ENCODE assay signal across 26 cellular contexts in genomic region chr4:41646862-41647261, GRCh38.
"Had no signal": no experiment of that assay in that cellular context is flagged by ENCODE, and none has a peak within 500 bp of the region (broad histone marks: within the 10 kb centered on the region; RNA-seq: fewer than 3 reads in every experiment).

No MANE protein-coding gene starts in this region.

- H3K36me3 Mint-ChIP-seq: immature natural killer cell, natural killer cell had no signal

- H3K4me1 Mint-ChIP-seq: immature natural killer cell, natural killer cell had no signal

- H3K27ac ChIP-seq: colonic mucosa, esophagus squamous epithelium, left ventricle myocardium inferior, lower lobe of right lung, ovary, psoas muscle, sigmoid colon, skin epidermis, tibial artery had no signal

- H3K4me1 ChIP-seq: psoas muscle had no signal

- H3K36me3 ChIP-seq: colonic mucosa, ovary had no signal

- H3K9me3 ChIP-seq: colonic mucosa, esophagus squamous epithelium, left ventricle myocardium inferior, lower lobe of right lung, ovary, psoas muscle, sigmoid colon, spleen, tibial artery, upper lobe of left lung had no signal

- DNase-seq: colonic mucosa; effector memory CD4-positive, alpha-beta T cell; erythroblast; esophagus squamous epithelium; hypothalamus; immature natural killer cell; islet precursor cell; kidney glomerular epithelial cell; left colon; left ventricle myocardium inferior; lower lobe of right lung; natural killer cell; occipital lobe; ovary; posterior cingulate gyrus; psoas muscle; right cardiac atrium; sigmoid colon; spleen; stimulated activated CD4-positive, alpha-beta T cell treated with anti-CD3 and anti-CD28 coated beads, Interleukin-4, amount 100 ng/mL, for 4 hours; stimulated activated naive CD4-positive, alpha-beta T cell; stimulated activated naive CD8-positive, alpha-beta T cell treated with anti-CD3 and anti-CD28 coated beads, Interleukin-15, amount 100 ng/mL, for 72 hours; tibial artery; upper lobe of left lung had no signal

- H3K4me3 Mint-ChIP-seq: dendritic cell treated with granulocyte-macrophage colony-stimulating factor and Interleukin-4, amounts not matched to agents 40 ng/mL and 50 ng/mL, for 4 days; immature natural killer cell; natural killer cell; stimulated activated naive CD8-positive, alpha-beta T cell treated with anti-CD3 and anti-CD28 coated beads, Interleukin-15, amount 100 ng/mL, for 72 hours had no signal

- H3K27ac Mint-ChIP-seq: dendritic cell treated with granulocyte-macrophage colony-stimulating factor and Interleukin-4, amounts not matched to agents 40 ng/mL and 50 ng/mL, for 4 days; immature natural killer cell; natural killer cell; stimulated activated naive CD8-positive, alpha-beta T cell treated with anti-CD3 and anti-CD28 coated beads, Interleukin-15, amount 100 ng/mL, for 72 hours had no signal

- H3K27me3 ChIP-seq: colonic mucosa, ovary, sigmoid colon, tibial artery, upper lobe of left lung had no signal

- H3K4me3 ChIP-seq: colonic mucosa, esophagus squamous epithelium, left ventricle myocardium inferior, lower lobe of right lung, ovary, psoas muscle, sigmoid colon, skin epidermis, spleen, tibial artery, upper lobe of left lung had no signal

- H3K9me3 Mint-ChIP-seq: dendritic cell treated with granulocyte-macrophage colony-stimulating factor and Interleukin-4, amounts not matched to agents 40 ng/mL and 50 ng/mL, for 4 days; natural killer cell; stimulated activated naive CD8-positive, alpha-beta T cell treated with anti-CD3 and anti-CD28 coated beads, Interleukin-15, amount 100 ng/mL, for 72 hours had no signal

- ATAC-seq: left colon; lower lobe of right lung; natural killer cell; psoas muscle; right cardiac atrium; stimulated activated naive CD8-positive, alpha-beta T cell treated with anti-CD3 and anti-CD28 coated beads, Interleukin-15, amount 100 ng/mL, for 72 hours had no signal
